In genomic region chr5:16808936-16809815, GRCh38 we compare ENCODE assay signal across 17 cellular contexts.
DNase-seq lines count a peak whose midpoint lies in the region; ATAC-seq lines count a peak whose summit lies in the region.
"Had no signal": no experiment of that assay in that cellular context is flagged by ENCODE, and none has a peak within 500 bp of the region (broad histone marks: within the 10 kb centered on the region; RNA-seq: fewer than 3 reads in every experiment).

No MANE protein-coding gene starts in this region.

- H3K4me1 ChIP-seq in mesenchymal stem cell (ENCODE audit: control insufficient read depth, insufficient read depth, low read depth, low read length): peaks cover 8% of the 10 kb centered on the region
- H3K4me1 ChIP-seq: vagina had no signal

- peak overlapping the region; percentile 67 to 83 for H2BK12ac ChIP-seq in mesenchymal stem cell (ENCODE audit: low read length in 2 of 2)

- peak overlapping the region; percentile 39 for H3K27ac ChIP-seq in cingulate gyrus (ENCODE audit: low read depth, low read length)
- H3K27ac ChIP-seq in mesenchymal stem cell (ENCODE audit: low read length, poor library complexity, severe bottlenecking): peak overlapping the region; percentile 39
- H3K27ac ChIP-seq in temporal lobe (ENCODE audit: low read depth, low read length): peak overlapping the region; percentile 51
- H3K27ac ChIP-seq: psoas muscle, vagina had no signal

- H3K9ac ChIP-seq in mesenchymal stem cell (ENCODE audit: low read length): peak overlapping the region; percentile 49

- H2AK5ac ChIP-seq in mesenchymal stem cell (ENCODE audit: low read length, severe bottlenecking): peak overlapping the region; percentile 98

- H3K4me3 ChIP-seq in mesenchymal stem cell (ENCODE audit: insufficient read depth in 1 of 2, low read depth in 1 of 2, low read length in 2 of 2): peak overlapping the region; percentile 22 to 58
- H3K4me3 ChIP-seq: psoas muscle, vagina had no signal

- WGBS in mesenchymal stem cell: 93% methylated on average over 16 of the region's 17 CpGs

- peaks cover 37% of the 10 kb centered on the region for H3K79me1 ChIP-seq in mesenchymal stem cell (replicated peaks; ENCODE audit: low read length, poor library complexity, severe bottlenecking)

- no peak overlapping the region for H2BK120ac ChIP-seq in mesenchymal stem cell (ENCODE audit: low read depth, low read length)

- peak; percentile 36 for DNase-seq in NCI-H146 (lab: John Stamatoyannopoulos, UW)
- DNase-seq in mesenchymal stem cell: no peak
- DNase-seq in A172 (ENCODE audit: low spot score): no peak
- no peak for DNase-seq in stimulated activated naive CD8-positive, alpha-beta T cell treated with anti-CD3 and anti-CD28 coated beads, Interleukin-15, Interleukin-2, amounts not matched to agents 100 U/mL and 50 U/mL, for 24 hours
- DNase-seq: activated CD8-positive, alpha-beta memory T cell treated with anti-CD3 and anti-CD28 coated beads, Interleukin-2, amount 50 U/mL, for 48 hours; activated naive CD8-positive, alpha-beta T cell treated with anti-CD3 and anti-CD28 coated beads for 36 hours; CD4-positive, alpha-beta T cell; midbrain; NCI-H1105; NCI-H524 treated with DMSO at 0.1 percent for 48 hours; psoas muscle had no signal

- peak overlapping the region; percentile 71 for H4K91ac ChIP-seq in mesenchymal stem cell (ENCODE audit: low read length)

- H3K4ac ChIP-seq in mesenchymal stem cell (ENCODE audit: low read depth in 1 of 2, low read length in 2 of 2): no peak overlapping the region

- H2BK5ac ChIP-seq in mesenchymal stem cell (ENCODE audit: low read depth, low read length, poor library complexity, severe bottlenecking): no peak overlapping the region

- peak overlapping the region; percentile 49 for H3K4me2 ChIP-seq in mesenchymal stem cell (ENCODE audit: low read length, poor library complexity, severe bottlenecking)

- H3K18ac ChIP-seq in mesenchymal stem cell (ENCODE audit: low read depth in 1 of 2, low read length in 2 of 2): peak overlapping the region; percentile 57 to 89

- ATAC-seq in GM18870 (IDR thresholded peaks at IDR 0.05; ENCODE audit: unreplicated experiment): no peak
- ATAC-seq in HG03045 (IDR thresholded peaks at IDR 0.05; ENCODE audit: unreplicated experiment): no peak
- ATAC-seq in stimulated activated naive CD8-positive, alpha-beta T cell treated with anti-CD3 and anti-CD28 coated beads, Interleukin-15, Interleukin-2, amounts not matched to agents 100 U/mL and 50 U/mL, for 24 hours: no peak
- ATAC-seq: activated CD4-positive, CD25-positive, alpha-beta regulatory T cell treated with anti-CD3 and anti-CD28 coated beads, Interleukin-2, amount 50 U/mL, for 24 hours had no signal

- H3K23ac ChIP-seq in mesenchymal stem cell (ENCODE audit: low read length in 2 of 2): no peak overlapping the region

- H3K14ac ChIP-seq in mesenchymal stem cell (ENCODE audit: low read length in 2 of 2): peak overlapping the region in 1 of 2 experiments; percentile 96

- H4K8ac ChIP-seq in mesenchymal stem cell (ENCODE audit: low read length): peak overlapping the region; percentile 12

- H2BK15ac ChIP-seq in mesenchymal stem cell (ENCODE audit: low read depth, poor library complexity, severe bottlenecking): no peak overlapping the region

- no peak overlapping the region for H2AFZ ChIP-seq in mesenchymal stem cell (ENCODE audit: low read depth, low read length)

- H3K27me3 ChIP-seq in mesenchymal stem cell (ENCODE audit: control insufficient read depth in 1 of 2, insufficient read depth in 1 of 2, low read length in 2 of 2): no peaks in the 10 kb centered on the region
- H3K27me3 ChIP-seq: vagina had no signal

- H3K9me3 ChIP-seq in mesenchymal stem cell (ENCODE audit: control insufficient read depth, low read length): no peaks in the 10 kb centered on the region
- H3K9me3 ChIP-seq: psoas muscle, vagina had no signal

- no peaks in the 10 kb centered on the region for H3K36me3 ChIP-seq in mesenchymal stem cell (ENCODE audit: control insufficient read depth in 1 of 2, insufficient read depth in 2 of 2, low read depth in 1 of 2, low read length in 2 of 2)
- H3K36me3 ChIP-seq: vagina had no signal
